In the genomic region with DNA sequence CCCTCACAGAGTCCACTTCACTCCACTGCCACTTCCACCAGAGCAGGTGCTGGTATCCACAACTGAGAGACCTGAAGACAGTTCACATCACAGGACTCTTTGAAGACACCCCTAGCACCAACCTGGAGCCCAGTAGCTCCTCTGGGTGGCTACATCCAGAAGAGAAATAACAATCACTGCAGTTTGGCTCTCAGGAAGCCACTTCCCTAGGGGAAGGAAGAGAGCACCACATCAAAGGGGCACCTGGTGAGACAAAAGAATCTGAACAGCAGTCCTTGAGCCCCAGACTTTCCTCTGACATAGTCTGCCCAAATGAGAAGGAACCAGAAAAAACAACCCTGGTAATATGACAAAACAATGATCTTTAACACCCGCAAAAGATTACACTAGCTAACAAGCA, we compare ENCODE assay signal across 28 cellular contexts.
"Had no signal": no experiment of that assay in that cellular context is flagged by ENCODE, and none has a peak within 500 bp of the region (broad histone marks: within the 10 kb centered on the region; RNA-seq: fewer than 3 reads in every experiment).

No MANE protein-coding gene starts in this region.

- H3K27ac ChIP-seq: SK-N-MC had no signal

- DNase-seq: activated CD4-positive, alpha-beta T cell treated with anti-CD3 and anti-CD28 coated beads for 48 hours; activated CD4-positive, alpha-beta T cell treated with anti-CD3 and anti-CD28 coated beads, Interleukin-2, amount 50 U/mL, for 4 hours; activated CD4-positive, CD25-positive, alpha-beta regulatory T cell treated with anti-CD3 and anti-CD28 coated beads, Interleukin-2, amount 50 U/mL, for 72 hours; activated CD8-positive, alpha-beta memory T cell treated with anti-CD3 and anti-CD28 coated beads for 24 hours; activated gamma-delta T cell; activated naive CD8-positive, alpha-beta T cell treated with anti-CD3 and anti-CD28 coated beads, Interleukin-2, amount 50 U/mL, for 24 hours; activated T-cell treated with anti-CD3 and anti-CD28 coated beads, Interleukin-2, amount 50 U/mL, for 4 hours; amygdala; cerebellar nuclear complex; MM.1S; NCI-H1105; NCI-H1436; NCI-H1694 treated with DMSO at 0.1 percent for 48 hours; NCI-H2029 treated with DMSO at 0.1 percent for 48 hours; NCI-H345; NCI-H510A; NCI-H526 treated with DMSO at 0.1 percent for 48 hours; NCI-H82; OCI-M1; RPMI8226; T-helper 1 cell had no signal

- ATAC-seq: activated naive CD4-positive, alpha-beta T cell treated with anti-CD3 and anti-CD28 coated beads, Interleukin-2, amount 50 U/mL, for 72 hours; activated naive CD8-positive, alpha-beta T cell treated with anti-CD3 and anti-CD28 coated beads, Interleukin-2, amount 50 U/mL, for 24 hours; activated T-cell treated with anti-CD3 and anti-CD28 coated beads, Interleukin-2, amount 50 U/mL, for 4 hours; Panc1; Right ventricle myocardium inferior; WTC11 had no signal

- H3K4me3 Mint-ChIP-seq: activated naive CD8-positive, alpha-beta T cell treated with anti-CD3 and anti-CD28 coated beads, Interleukin-2, amount 50 U/mL, for 24 hours; activated T-cell treated with anti-CD3 and anti-CD28 coated beads, Interleukin-2, amount 50 U/mL, for 4 hours; brain; T-helper 2 cell treated with Interferon-gamma antibody and Interleukin-4, amounts not matched to agents 5 μg/mL and 100 μg/mL, for 36 hours; WTC11 had no signal

- H3K4me1 Mint-ChIP-seq: activated naive CD8-positive, alpha-beta T cell treated with anti-CD3 and anti-CD28 coated beads, Interleukin-2, amount 50 U/mL, for 24 hours; brain; WTC11 had no signal

- H3K27ac Mint-ChIP-seq: activated naive CD4-positive, alpha-beta T cell treated with anti-CD3 and anti-CD28 coated beads, Interleukin-2, amount 50 U/mL, for 72 hours; activated naive CD8-positive, alpha-beta T cell treated with anti-CD3 and anti-CD28 coated beads, Interleukin-2, amount 50 U/mL, for 24 hours; T-helper 2 cell treated with Interferon-gamma antibody and Interleukin-4, amounts not matched to agents 5 μg/mL and 100 μg/mL, for 36 hours; WTC11 had no signal

- H3K36me3 Mint-ChIP-seq: brain had no signal

- H3K4me3 ChIP-seq: SK-N-MC had no signal
